In genomic region chr12:118166946-118167345, GRCh38 we compare ENCODE assay signal across 14 cellular contexts. TPM values are rescaled to one million over a fixed set of nuclear protein-coding genes. Genes with fewer than 3 reads are reported as not detected.
DNase-seq lines count a peak whose midpoint lies in the region; ATAC-seq and TF ChIP-seq lines count a peak whose summit lies in the region.
"Had no signal": no experiment of that assay in that cellular context is flagged by ENCODE, and none has a peak within 500 bp of the region (broad histone marks: within the 10 kb centered on the region; RNA-seq: fewer than 3 reads in every experiment).

No MANE protein-coding gene starts in this region.

- peak overlapping the region; percentile 28; the same call in 1 of the 2 replicates for H3K4me3 ChIP-seq in GM06990 (replicated peaks; ENCODE audit: low read depth, low read length)
- H3K4me3 ChIP-seq: skin epidermis, stomach had no signal

- ATAC-seq in GM19023 (IDR thresholded peaks at IDR 0.05; ENCODE audit: unreplicated experiment): peak; percentile 95
- ATAC-seq in HG02623 (IDR thresholded peaks at IDR 0.05; ENCODE audit: unreplicated experiment): peak; percentile 98
- peak; percentile 93 for ATAC-seq in HG03469 (IDR thresholded peaks at IDR 0.05; ENCODE audit: unreplicated experiment)
- ATAC-seq: PC-3 had no signal

- H3K27me3 Mint-ChIP-seq in chondrocyte (ENCODE audit: low read depth) (no peaks in the 10 kb centered on the region), nephron progenitor cell (ENCODE audit: low read depth, poor library complexity) (no peaks in the 10 kb centered on the region)

- peaks cover 22% of the 10 kb centered on the region for H3K36me3 Mint-ChIP-seq in chondrocyte (ENCODE audit: low read depth)
- peaks cover 28% of the 10 kb centered on the region for H3K36me3 Mint-ChIP-seq in nephron progenitor cell (ENCODE audit: low read depth)

- H3K36me3 ChIP-seq in GM06990 (ENCODE audit: control insufficient read depth, insufficient read depth, low read length): peaks cover 5% of the 10 kb centered on the region

- no peak for TF ChIP-seq CTCF in GM06990 (IDR thresholded peaks at IDR 0.05; ENCODE audit: insufficient read depth, low read length, poor library complexity, severe bottlenecking)
- TF ChIP-seq CTCF in chondrocyte (IDR thresholded peaks at IDR 0.05): no peak
- TF ChIP-seq CTCF in nephron progenitor cell (IDR thresholded peaks at IDR 0.05): no peak

- H3K4me1 Mint-ChIP-seq in chondrocyte (ENCODE audit: low read depth) (no peaks in the 10 kb centered on the region), nephron progenitor cell (no peaks in the 10 kb centered on the region)

- no peak overlapping the region for H3K27ac Mint-ChIP-seq in chondrocyte (ENCODE audit: unreplicated experiment)
- H3K27ac Mint-ChIP-seq in nephron progenitor cell: no peak overlapping the region

- H3K9me3 Mint-ChIP-seq in chondrocyte (ENCODE audit: low read depth): no peaks in the 10 kb centered on the region
- no peaks in the 10 kb centered on the region for H3K9me3 Mint-ChIP-seq in nephron progenitor cell

- no peak overlapping the region for H3K4me3 Mint-ChIP-seq in chondrocyte (ENCODE audit: unreplicated experiment)
- H3K4me3 Mint-ChIP-seq in nephron progenitor cell: no peak overlapping the region

- DNase-seq in GM06990 (ENCODE audit: extremely low read depth, insufficient read length): peak; percentile 73
- no peak for DNase-seq in chondrocyte (ENCODE audit: low spot score)
- DNase-seq in DMS114 treated with DMSO at 0.1 percent for 48 hours (lab: John Stamatoyannopoulos, UW; ENCODE audit: unreplicated experiment): no peak
- no peak for DNase-seq in islet precursor cell
- no peak for DNase-seq in nephron progenitor cell
- DNase-seq: activated CD4-positive, alpha-beta T cell treated with anti-CD3 and anti-CD28 coated beads for 1 hour; C1 segment of cervical spinal cord; mesendoderm; PC-3; stomach had no signal

- no peaks in the 10 kb centered on the region for H3K27me3 ChIP-seq in GM06990 (replicated peaks; ENCODE audit: control insufficient read depth, insufficient read depth, low read length)
- H3K27me3 ChIP-seq: stomach had no signal

RNA-seq across cellular contexts. Expression of gene PEBP1, which starts 31.0 kb away (rescaled TPM):
- total RNA-seq in chondrocyte: 134 to 153 TPM (median 138 TPM) in 3 replicates
